In the genomic region with DNA sequence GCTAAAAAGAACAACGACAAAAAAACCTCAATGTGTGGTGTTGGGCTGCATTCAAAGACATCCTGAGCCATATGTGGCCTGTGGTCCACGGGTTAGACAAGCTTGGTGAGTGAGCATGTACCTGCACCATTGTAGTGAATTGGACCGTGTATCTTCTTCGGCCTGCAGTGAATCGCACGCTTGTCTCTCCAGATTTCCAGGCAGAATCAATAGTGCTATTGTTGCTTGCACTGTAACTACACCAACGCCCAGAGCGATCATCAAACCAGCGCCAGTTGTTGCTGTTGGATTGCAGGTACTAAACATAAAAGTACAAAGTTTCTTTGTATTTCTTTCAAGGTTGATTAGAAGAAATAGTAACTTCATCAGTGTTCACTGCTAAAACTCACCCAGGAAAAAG, we compare ENCODE assay signal across 19 cellular contexts.
DNase-seq lines count a peak whose midpoint lies in the region; ATAC-seq, FAIRE-seq and TF ChIP-seq lines count a peak whose summit lies in the region.
"Had no signal": no experiment of that assay in that cellular context is flagged by ENCODE, and none has a peak within 500 bp of the region (broad histone marks: within the 10 kb centered on the region; RNA-seq: fewer than 3 reads in every experiment).

No MANE protein-coding gene starts in this region.

- no peak overlapping the region for H3K4me2 ChIP-seq in astrocyte (ENCODE audit: low read length)

- no peaks in the 10 kb centered on the region for H3K9me3 Mint-ChIP-seq in astrocyte (ENCODE audit: unreplicated experiment)
- H3K9me3 Mint-ChIP-seq: CD4-positive, alpha-beta T cell had no signal

- no peak overlapping the region for H2AFZ ChIP-seq in astrocyte (ENCODE audit: low read depth, low read length)

- peak; percentile 26 for FAIRE-seq in astrocyte (lab: Jason Lieb, UNC)
- FAIRE-seq: A204.1, HTR-8/SVneo had no signal

- intact Hi-C loops in left colon (cut with DNase I, micrococcal nuclease), result no loop called here

- H3K27me3 ChIP-seq in astrocyte (ENCODE audit: insufficient read depth, low read length), result no peaks in the 10 kb centered on the region

- H3K36me3 Mint-ChIP-seq in astrocyte (ENCODE audit: low read depth, unreplicated experiment), result no peaks in the 10 kb centered on the region

- peaks cover 2% of the 10 kb centered on the region for H3K4me1 Mint-ChIP-seq in astrocyte (ENCODE audit: low read depth, unreplicated experiment)

- H3K4me3 Mint-ChIP-seq in astrocyte (ENCODE audit: unreplicated experiment), result no peak overlapping the region
- H3K4me3 Mint-ChIP-seq: CD4-positive, alpha-beta T cell had no signal

- DNase-seq in SK-MEL-5 (ENCODE audit: low read depth, low spot score) (peak; percentile 56), astrocyte (ENCODE audit: low read depth) (no peak), pons (ENCODE audit: low spot score) (peak; percentile 74), DMS79 (lab: John Stamatoyannopoulos, UW) (no peak), HEK293T (ENCODE audit: extremely low spot score) (no peak), glomerular visceral epithelial cell (ENCODE audit: extremely low spot score) (no peak), left colon (no peak)
- DNase-seq: ACHN; CD4-positive, alpha-beta T cell; DMS153; DMS79 treated with DMSO at 0.1 percent for 48 hours; GF-D8; GOT3; H7; IMR-90 had no signal

- H3K27ac Mint-ChIP-seq in astrocyte (ENCODE audit: unreplicated experiment), result no peak overlapping the region
- H3K27ac Mint-ChIP-seq: CD4-positive, alpha-beta T cell had no signal

- CTCF ChIA-PET in HEK293T (lab: Yijun Ruan, JAX), result no interaction called here

- no peaks in the 10 kb centered on the region for H3K9me3 ChIP-seq in astrocyte (ENCODE audit: insufficient read depth, low read depth, low read length)

- no peak overlapping the region for H3K27ac ChIP-seq in astrocyte (ENCODE audit: low read depth, low read length)
- H3K27ac ChIP-seq: C4-2B had no signal

- H3K9ac ChIP-seq in astrocyte (ENCODE audit: low read length), result no peak overlapping the region

- in situ Hi-C loops in SK-MEL-5 (cut with HindIII; ENCODE audit: low pct_unique_long_range_greater_than_20kb, low sequenced_read_pairs), result no loop called here

- no peaks in the 10 kb centered on the region for H3K27me3 Mint-ChIP-seq in astrocyte (ENCODE audit: low read depth, unreplicated experiment)
- H3K27me3 Mint-ChIP-seq: CD4-positive, alpha-beta T cell had no signal

- POLR2A ChIA-PET in HEK293T (lab: Yijun Ruan, JAX), result no interaction called here

- TF ChIP-seq CTCF in astrocyte (IDR thresholded peaks at IDR 0.05; ENCODE audit: insufficient read depth, low read depth, low read length), result no peak

- H3K36me3 ChIP-seq in astrocyte (ENCODE audit: insufficient read depth, low read length), result peaks cover 70% of the 10 kb centered on the region

- peaks cover 5% of the 10 kb centered on the region for H4K20me1 ChIP-seq in astrocyte (ENCODE audit: insufficient read depth, low read length)

- H3K4me1 ChIP-seq in astrocyte (ENCODE audit: insufficient read depth, low read length), result no peaks in the 10 kb centered on the region

- H3K79me2 ChIP-seq in astrocyte (ENCODE audit: insufficient read depth, low read length), result peaks cover 10% of the 10 kb centered on the region

- no peak for ATAC-seq in left colon
- ATAC-seq: HCT116 had no signal

- no peak overlapping the region for H3K4me3 ChIP-seq in astrocyte (ENCODE audit: insufficient read depth, low read depth, low read length)

TF ChIP-seq in HEK293T, 16 proteins besides CTCF, POLR2A, EP300 and RAD21:
- TF ChIP-seq SUZ12 (IDR thresholded peaks at IDR 0.05) (no peak), SP1 (IDR thresholded peaks at IDR 0.05) (no peak), CTBP1 (IDR thresholded peaks at IDR 0.05; ENCODE audit: borderline replicate concordance) (no peak), FOXK2 (IDR thresholded peaks at IDR 0.05) (no peak), BHLHE40 (IDR thresholded peaks at IDR 0.05; ENCODE audit: borderline replicate concordance) (no peak)
TF ChIP-seq in HEK293T: peak in this region for 0.

Comparison
In these comparisons a context has a peak if more than half of its experiments do, and no peak if none do; other contexts are left out.
1. DNase-seq: peak in SK-MEL-5 (single experiment) and pons (single experiment); none in astrocyte (single experiment), DMS79 (single experiment), HEK293T (single experiment), glomerular visceral epithelial cell (single experiment) and left colon (0 of 2).